Comparison of ENCODE assay signal across 8 cellular contexts in genomic region chr1:46533179-46533864, GRCh38. TPM values are rescaled to one million over a fixed set of nuclear protein-coding genes. Genes with fewer than 3 reads are reported as not detected.
DNase-seq lines count a peak whose midpoint lies in the region; ATAC-seq and TF ChIP-seq lines count a peak whose summit lies in the region.

No MANE protein-coding gene starts in this region.

- H3K4me1 Mint-ChIP-seq in WTC11 = peaks cover 20% of the 10 kb centered on the region

- POLR2A ChIA-PET in WTC11 (lab: Charles Lee) = interaction anchor here (1.1 kb wide), 1 partner anchor 14 kb away, joined by 5 read pairs; no protein-coding TSS in a partner anchor

- peak overlapping the region; percentile 64 for H3K4me3 Mint-ChIP-seq in WTC11

- H3K27ac ChIP-seq in caudate nucleus (ENCODE audit: low read depth, low read length) = peak overlapping the region; percentile 13

- TF ChIP-seq CTCF in WTC11 (IDR thresholded peaks at IDR 0.05) = no peak

- DNase-seq in NCI-H146 (lab: John Stamatoyannopoulos, UW) (peak; percentile 52), NCI-H146 treated with DMSO at 0.1 percent for 48 hours (lab: John Stamatoyannopoulos, UW; ENCODE audit: unreplicated experiment) (no peak), WTC11 (ENCODE audit: low spot score) (peak; percentile 48), caudate nucleus (lab: John Stamatoyannopoulos, UW) (peak in 25 of 61 donors; percentile 19 to 73 (median 37)), kidney tubule cell (ENCODE audit: low spot score) (peak; percentile 41)
- peak; percentile 29 to 36 (median 30) for DNase-seq in stimulated activated CD4-positive, alpha-beta T cell treated with anti-CD3 and anti-CD28 coated beads, TNF-alpha, amount 100 ng/mL, for 4 hours (ENCODE audit: low read depth in 3 of 3)

- peaks cover 93% of the 10 kb centered on the region for H3K27me3 Mint-ChIP-seq in WTC11 (ENCODE audit: low read depth)

- ATAC-seq in WTC11 (peak; percentile 50), HG03045 (IDR thresholded peaks at IDR 0.05; ENCODE audit: unreplicated experiment) (no peak), HG02870 (IDR thresholded peaks at IDR 0.05; ENCODE audit: unreplicated experiment) (no peak)

- H3K9me3 Mint-ChIP-seq in WTC11 = peaks cover 7% of the 10 kb centered on the region; the same call in 1 of the 2 replicates

- H3K36me3 Mint-ChIP-seq in WTC11 = no peaks in the 10 kb centered on the region

- CTCF ChIA-PET in WTC11 (lab: Charles Lee) = interaction anchor here (0.5 to 10.6 kb wide), 42 partner anchors 11 to 192 kb away, joined by 3 to 190 read pairs (median 5); partner anchors contain the start of genes ATPAF1, DMBX1, KNCN and MKNK1

- H3K27ac Mint-ChIP-seq in WTC11 = no peak overlapping the region

TF ChIP-seq in WTC11, 78 proteins besides CTCF, POLR2A, EP300 and RAD21:
- TF ChIP-seq ZNF416 (CRISPR knock-in tag; IDR thresholded peaks at IDR 0.05) (no peak), ESRRA (CRISPR knock-in tag; IDR thresholded peaks at IDR 0.05; ENCODE audit: borderline replicate concordance) (peak; percentile 24; the same call in 1 of the 2 replicates), TCF7 (CRISPR knock-in tag; IDR thresholded peaks at IDR 0.05; ENCODE audit: low read depth) (0 out of 2 replicates have a peak, but pooled peaks have one; percentile 52), CBFB (CRISPR knock-in tag; IDR thresholded peaks at IDR 0.05; ENCODE audit: low read depth) (peak; percentile 72; the same call in 1 of the 2 replicates), IRF2 (CRISPR knock-in tag; IDR thresholded peaks at IDR 0.05; ENCODE audit: borderline replicate concordance, low read depth) (no peak), NFYB (CRISPR knock-in tag; conservative IDR thresholded peaks at IDR 0.05; ENCODE audit: low read depth) (no peak; the same call in 1 of the 2 replicates), PREB (CRISPR knock-in tag; IDR thresholded peaks at IDR 0.05; ENCODE audit: borderline replicate concordance) (no peak), FOXP1 (CRISPR knock-in tag; IDR thresholded peaks at IDR 0.05; ENCODE audit: borderline replicate concordance) (peak; percentile 61; the same call in 1 of the 2 replicates), JAZF1 (CRISPR knock-in tag; IDR thresholded peaks at IDR 0.05) (no peak), ZNF121 (CRISPR knock-in tag; IDR thresholded peaks at IDR 0.05) (peak; percentile 11; the same call in 1 of the 2 replicates), NR2C2 (CRISPR knock-in tag; IDR thresholded peaks at IDR 0.05) (peak; percentile 49; the same call in 1 of the 2 replicates), E2F4 (CRISPR knock-in tag; IDR thresholded peaks at IDR 0.05; ENCODE audit: borderline replicate concordance, low read depth) (peak; percentile 47; the same call in 1 of the 2 replicates), KAT7 (CRISPR knock-in tag; IDR thresholded peaks at IDR 0.05; ENCODE audit: borderline replicate concordance) (peak; percentile 67; the same call in 1 of the 2 replicates), ELF4 (CRISPR knock-in tag; IDR thresholded peaks at IDR 0.05; ENCODE audit: low read depth) (no peak), OVOL2 (CRISPR knock-in tag; IDR thresholded peaks at IDR 0.05; ENCODE audit: borderline replicate concordance) (no peak)
- TF ChIP-seq, protein P1, sequence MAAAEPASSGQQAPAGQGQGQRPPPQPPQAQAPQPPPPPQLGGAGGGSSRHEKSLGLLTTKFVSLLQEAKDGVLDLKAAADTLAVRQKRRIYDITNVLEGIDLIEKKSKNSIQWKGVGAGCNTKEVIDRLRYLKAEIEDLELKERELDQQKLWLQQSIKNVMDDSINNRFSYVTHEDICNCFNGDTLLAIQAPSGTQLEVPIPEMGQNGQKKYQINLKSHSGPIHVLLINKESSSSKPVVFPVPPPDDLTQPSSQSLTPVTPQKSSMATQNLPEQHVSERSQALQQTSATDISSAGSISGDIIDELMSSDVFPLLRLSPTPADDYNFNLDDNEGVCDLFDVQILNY (CRISPR knock-in tag; IDR thresholded peaks at IDR 0.05) = no peak
- TF ChIP-seq, protein P2, sequence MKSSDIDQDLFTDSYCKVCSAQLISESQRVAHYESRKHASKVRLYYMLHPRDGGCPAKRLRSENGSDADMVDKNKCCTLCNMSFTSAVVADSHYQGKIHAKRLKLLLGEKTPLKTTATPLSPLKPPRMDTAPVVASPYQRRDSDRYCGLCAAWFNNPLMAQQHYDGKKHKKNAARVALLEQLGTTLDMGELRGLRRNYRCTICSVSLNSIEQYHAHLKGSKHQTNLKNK (CRISPR knock-in tag; IDR thresholded peaks at IDR 0.05) = no peak
TF ChIP-seq in WTC11: peak in this region for 8.

RNA-seq across cellular contexts. Expression of gene KNCN, which starts 18.1 kb away (rescaled TPM):
- total RNA-seq in WTC11 (2021) = not detected in 3 replicates

RNA-seq across cellular contexts. Expression of gene DMBX1, which starts 43.7 kb away (rescaled TPM):
- 1.7 to 3.7 TPM (median 1.8 TPM) in 3 replicates for total RNA-seq in WTC11 (2021)
